In the genomic region with DNA sequence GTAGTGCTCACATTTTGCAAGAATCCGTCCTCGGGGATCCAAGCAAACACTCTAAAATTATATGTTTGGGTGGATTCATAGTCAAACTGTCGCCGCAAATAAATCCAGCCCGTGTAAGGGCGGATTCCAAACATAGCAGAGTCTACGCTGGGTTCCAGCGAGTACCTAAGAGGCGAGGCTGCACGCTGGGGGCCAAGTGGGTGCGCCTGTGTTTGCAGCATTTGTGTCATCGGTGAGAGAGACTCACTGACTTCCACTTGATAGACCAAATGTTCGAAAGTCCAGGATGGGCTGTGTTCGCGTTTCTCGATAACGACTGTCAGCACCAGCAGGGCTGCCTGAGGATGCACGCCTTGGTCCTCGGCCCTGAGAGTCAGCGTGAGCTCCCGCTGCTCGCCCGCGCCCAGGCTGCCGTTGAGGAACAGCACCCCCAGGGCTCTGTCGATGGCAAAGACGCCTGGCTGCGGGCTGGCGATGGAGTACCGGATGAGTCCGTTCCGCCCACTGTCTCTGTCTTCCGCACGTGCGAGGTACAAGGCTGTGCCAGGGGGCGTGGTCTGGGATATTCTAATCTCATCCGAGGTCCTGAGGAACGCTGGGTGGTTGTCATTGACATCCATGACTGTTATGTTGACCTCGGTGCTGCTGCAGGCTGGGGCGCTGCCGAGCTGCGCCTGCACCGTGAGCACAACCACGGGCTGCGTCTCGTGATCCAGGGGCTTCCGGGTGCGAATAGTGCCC, we compare ENCODE assay signal across 8 cellular contexts.
A peak's percentile ranks its signal among the peaks of the same experiment; 100 is the strongest.
DNase-seq lines count a peak whose midpoint lies in the region; ATAC-seq, FAIRE-seq and TF ChIP-seq lines count a peak whose summit lies in the region.

No MANE protein-coding gene starts in this region.

- no peak overlapping the region for H3K27ac ChIP-seq in astrocyte (ENCODE audit: low read depth, low read length)
- no peak overlapping the region for H3K27ac ChIP-seq in left lung

- peak overlapping the region; percentile 86 for H3K4me2 ChIP-seq in astrocyte (ENCODE audit: low read length)

- no peaks in the 10 kb centered on the region for H3K9me3 Mint-ChIP-seq in T-helper 2 cell treated with Interferon-gamma antibody and Interleukin-4, amounts not matched to agents 5 μg/mL and 100 μg/mL, for 36 hours
- peaks cover 3% of the 10 kb centered on the region for H3K9me3 Mint-ChIP-seq in astrocyte (ENCODE audit: unreplicated experiment)

- peak; percentile 82 for ATAC-seq in GM18868 (IDR thresholded peaks at IDR 0.05; ENCODE audit: unreplicated experiment)
- ATAC-seq in HG03097 (IDR thresholded peaks at IDR 0.05; ENCODE audit: low FRiP score, unreplicated experiment): peak; percentile 90
- ATAC-seq in left lung: peak; percentile 46

- H3K27me3 ChIP-seq in astrocyte (ENCODE audit: insufficient read depth, low read length) (peaks cover 10% of the 10 kb centered on the region), left lung (peaks cover 27 to 40% of the 10 kb centered on the region in 2 donors)

- no peak overlapping the region for H3K27ac Mint-ChIP-seq in T-helper 2 cell treated with Interferon-gamma antibody and Interleukin-4, amounts not matched to agents 5 μg/mL and 100 μg/mL, for 36 hours
- no peak overlapping the region for H3K27ac Mint-ChIP-seq in astrocyte (ENCODE audit: unreplicated experiment)

- peak overlapping the region; percentile 84 for H3K4me3 Mint-ChIP-seq in T-helper 2 cell treated with Interferon-gamma antibody and Interleukin-4, amounts not matched to agents 5 μg/mL and 100 μg/mL, for 36 hours
- H3K4me3 Mint-ChIP-seq in astrocyte (ENCODE audit: unreplicated experiment): peak overlapping the region; percentile 74

- no peaks in the 10 kb centered on the region for H4K20me1 ChIP-seq in astrocyte (ENCODE audit: insufficient read depth, low read length)

- DNase-seq in T-helper 2 cell treated with Interferon-gamma antibody and Interleukin-4, amounts not matched to agents 5 μg/mL and 100 μg/mL, for 36 hours (ENCODE audit: low spot score): peak; percentile 52
- DNase-seq in astrocyte (ENCODE audit: low read depth) (no peak), left lung (peak; percentile 31 to 77), hepatic stellate cell (ENCODE audit: low spot score) (no peak), NCI-H128 (lab: John Stamatoyannopoulos, UW; ENCODE audit: unreplicated experiment) (no peak)
- peak; percentile 6 for DNase-seq in stimulated activated CD8-positive, alpha-beta memory T cell treated with anti-CD3 and anti-CD28 coated beads, Interleukin-12 subunit alpha, Interleukin-12 subunit beta, amount 100 ng/mL, for 4 hours (ENCODE audit: low read depth)

- FAIRE-seq in astrocyte (lab: Jason Lieb, UNC): no peak

- H3K27me3 Mint-ChIP-seq in T-helper 2 cell treated with Interferon-gamma antibody and Interleukin-4, amounts not matched to agents 5 μg/mL and 100 μg/mL, for 36 hours (ENCODE audit: low read depth): peaks cover 40% of the 10 kb centered on the region
- H3K27me3 Mint-ChIP-seq in astrocyte (ENCODE audit: low read depth, unreplicated experiment): peaks cover 21% of the 10 kb centered on the region

- H3K4me1 Mint-ChIP-seq in T-helper 2 cell treated with Interferon-gamma antibody and Interleukin-4, amounts not matched to agents 5 μg/mL and 100 μg/mL, for 36 hours (ENCODE audit: low read depth): peaks cover 10% of the 10 kb centered on the region
- no peaks in the 10 kb centered on the region for H3K4me1 Mint-ChIP-seq in astrocyte (ENCODE audit: low read depth, unreplicated experiment)

- no peaks in the 10 kb centered on the region for H3K79me2 ChIP-seq in astrocyte (ENCODE audit: insufficient read depth, low read length)

- TF ChIP-seq CTCF in astrocyte (IDR thresholded peaks at IDR 0.05; ENCODE audit: insufficient read depth, low read depth, low read length): no peak
- TF ChIP-seq CTCF in left lung (IDR thresholded peaks at IDR 0.05): no peak

- intact Hi-C loops in left lung (cut with DNase I): no loop called here

- peak overlapping the region; percentile 79 for H2AFZ ChIP-seq in astrocyte (ENCODE audit: low read depth, low read length)

- H3K9ac ChIP-seq in astrocyte (ENCODE audit: low read length): no peak overlapping the region

- H3K9me3 ChIP-seq in astrocyte (ENCODE audit: insufficient read depth, low read depth, low read length) (no peaks in the 10 kb centered on the region), left lung (no peaks in the 10 kb centered on the region)

- H3K36me3 ChIP-seq in astrocyte (ENCODE audit: insufficient read depth, low read length): no peaks in the 10 kb centered on the region
- H3K36me3 ChIP-seq in left lung: no peaks in the 10 kb centered on the region

- H3K36me3 Mint-ChIP-seq in T-helper 2 cell treated with Interferon-gamma antibody and Interleukin-4, amounts not matched to agents 5 μg/mL and 100 μg/mL, for 36 hours (ENCODE audit: low read depth): no peaks in the 10 kb centered on the region
- H3K36me3 Mint-ChIP-seq in astrocyte (ENCODE audit: low read depth, unreplicated experiment): no peaks in the 10 kb centered on the region

- H3K4me1 ChIP-seq in astrocyte (ENCODE audit: insufficient read depth, low read length) (peaks cover 6% of the 10 kb centered on the region), left lung (no peaks in the 10 kb centered on the region)

- H3K4me3 ChIP-seq in astrocyte (ENCODE audit: insufficient read depth, low read depth, low read length) (peak overlapping the region; percentile 53), left lung (no peak overlapping the region)

Comparison
In these comparisons a context has a peak if more than half of its experiments do, and no peak if none do; other contexts are left out.
1. DNase-seq: peak in T-helper 2 cell treated with Interferon-gamma antibody and Interleukin-4, amounts not matched to agents 5 μg/mL and 100 μg/mL, for 36 hours (single experiment), left lung (2 of 2) and stimulated activated CD8-positive, alpha-beta memory T cell treated with anti-CD3 and anti-CD28 coated beads, Interleukin-12 subunit alpha, Interleukin-12 subunit beta, amount 100 ng/mL, for 4 hours (single experiment); none in astrocyte (single experiment), hepatic stellate cell (single experiment) and NCI-H128 (single experiment).
2. Peak in every context shown above with its lines, with median percentiles within 50 percentile points of each other: ATAC-seq.